9 cellular contexts compared by ENCODE assay signal in genomic region chr11:128695539-128696221, GRCh38. TPM values are rescaled to one million over a fixed set of nuclear protein-coding genes. Genes with fewer than 3 reads are reported as not detected.
DNase-seq lines count a peak whose midpoint lies in the region; ATAC-seq and TF ChIP-seq lines count a peak whose summit lies in the region.
"Had no signal": no experiment of that assay in that cellular context is flagged by ENCODE, and none has a peak within 500 bp of the region (broad histone marks: within the 10 kb centered on the region; RNA-seq: fewer than 3 reads in every experiment).

No MANE protein-coding gene starts in this region.

- no TSS peak for BruUV-seq in Panc1 (replicated peaks; lab: Mats Ljungman, UMichigan)

- H3K27me3 Mint-ChIP-seq in naive thymus-derived CD4-positive, alpha-beta T cell, result peaks cover 0 to 22% (median 0%) of the 10 kb centered on the region in 5 donors

- H3K9me3 ChIP-seq in Panc1 (ENCODE audit: control insufficient read depth, insufficient read depth, low read depth, low read length), result no peaks in the 10 kb centered on the region
- no peaks in the 10 kb centered on the region for H3K9me3 ChIP-seq in naive thymus-derived CD4-positive, alpha-beta T cell (ENCODE audit: control insufficient read depth in 2 of 3, low read length in 3 of 3)

- peak overlapping the region; percentile 40 to 63; a peak in 1 of 4 replicates for H3K4me3 ChIP-seq in Panc1 (ENCODE audit: low read depth in 2 of 2, low read length in 2 of 2)
- H3K4me3 ChIP-seq in dorsolateral prefrontal cortex, result peak overlapping the region in 57 of 59 donors; percentile 5 to 69 (median 52)
- peak overlapping the region; percentile 82 for H3K4me3 ChIP-seq in naive thymus-derived CD4-positive, alpha-beta T cell (ENCODE audit: low read length)

- intact Hi-C loops in Panc1 (cut with micrococcal nuclease; ENCODE audit: unreplicated experiment), result no loop called here
- intact Hi-C loops in dorsolateral prefrontal cortex (cut with DNase I), result no loop called here
- intact Hi-C loops in naive thymus-derived CD4-positive, alpha-beta T cell (cut with micrococcal nuclease), result loop anchor here (1.0 to 5.0 kb wide), 11 partner anchors 9 to 405 kb away; no protein-coding TSS in a partner anchor

- peak; percentile 59 for DNase-seq in ELR (ENCODE audit: low read depth)
- DNase-seq in Panc1 (ENCODE audit: low read depth, low spot score), result no peak
- DNase-seq in dorsolateral prefrontal cortex, result peak in 1 of 10 donors; percentile 40
- DNase-seq in naive thymus-derived CD4-positive, alpha-beta T cell, result peak in 7 of 9 donors; percentile 39 to 63 (median 52)
- DNase-seq in NCI-H2171 (lab: John Stamatoyannopoulos, UW), result no peak
- no peak for DNase-seq in T-helper 9 cell
- no peak for DNase-seq in epidermal melanocyte (ENCODE audit: insufficient read length, low spot score)

- peaks cover under 1 to 42% (median 13%) of the 10 kb centered on the region in 5 donors for H3K36me3 Mint-ChIP-seq in naive thymus-derived CD4-positive, alpha-beta T cell

- no peak for TF ChIP-seq CTCF in Panc1 (IDR thresholded peaks at IDR 0.05)
- TF ChIP-seq CTCF in dorsolateral prefrontal cortex (IDR thresholded peaks at IDR 0.05 in 54 of 56, conservative IDR thresholded peaks at IDR 0.05 in 2 of 56; ENCODE audit: low read depth in 1 of 56, partially characterized antibody in 56 of 56), result no peak

- CTCF ChIA-PET in Panc1 (lab: Charles Lee), result no interaction called here
- CTCF ChIA-PET in naive thymus-derived CD4-positive, alpha-beta T cell (lab: Charles Lee), result interaction anchor here (0.6 to 1.4 kb wide), 6 partner anchors 23 to 135 kb away, joined by 3 to 7 read pairs (median 4); no protein-coding TSS in a partner anchor

- H3K4me1 Mint-ChIP-seq in naive thymus-derived CD4-positive, alpha-beta T cell, result peaks cover 53 to 75% (median 67%) of the 10 kb centered on the region in 7 donors

- H3K27ac Mint-ChIP-seq in naive thymus-derived CD4-positive, alpha-beta T cell, result peak overlapping the region; percentile 72 to 96 (median 94)

- H3K4me1 ChIP-seq in Panc1 (ENCODE audit: control insufficient read depth, insufficient read depth, low read length), result no peaks in the 10 kb centered on the region; the same call in 1 of the 2 replicates
- H3K4me1 ChIP-seq in naive thymus-derived CD4-positive, alpha-beta T cell (ENCODE audit: control insufficient read depth in 2 of 2, insufficient read depth in 2 of 2, low read length in 2 of 2), result peaks cover 45 to 53% of the 10 kb centered on the region in 2 donors

- peaks cover 0 to 13% (median 0%) of the 10 kb centered on the region in 11 donors for H3K9me3 Mint-ChIP-seq in naive thymus-derived CD4-positive, alpha-beta T cell

- H3K36me3 ChIP-seq in Panc1 (ENCODE audit: control insufficient read depth, insufficient read depth, low read length), result no peaks in the 10 kb centered on the region
- peaks cover 0 to 11% (median 3%) of the 10 kb centered on the region in 3 experiments for H3K36me3 ChIP-seq in naive thymus-derived CD4-positive, alpha-beta T cell (ENCODE audit: control insufficient read depth in 2 of 3, insufficient read depth in 3 of 3, low read length in 3 of 3)

- peak overlapping the region; percentile 89 to 99 (median 96) for H3K4me3 Mint-ChIP-seq in naive thymus-derived CD4-positive, alpha-beta T cell

- in situ Hi-C loops in Panc1 (cut with HindIII; ENCODE audit: low pct_unique_long_range_greater_than_20kb, low sequenced_read_pairs), result no loop called here

- H3K27me3 ChIP-seq in Panc1 (ENCODE audit: control insufficient read depth, insufficient read depth, low read length), result peaks cover 47% of the 10 kb centered on the region
- H3K27me3 ChIP-seq in dorsolateral prefrontal cortex, result peaks cover 0 to 90% (median 60%) of the 10 kb centered on the region in 45 donors
- no peaks in the 10 kb centered on the region for H3K27me3 ChIP-seq in naive thymus-derived CD4-positive, alpha-beta T cell (ENCODE audit: control insufficient read depth in 2 of 2, insufficient read depth in 2 of 2, low read length in 2 of 2)

- POLR2A ChIA-PET in Panc1 (lab: Charles Lee), result no interaction called here
- POLR2A ChIA-PET in naive thymus-derived CD4-positive, alpha-beta T cell (lab: Charles Lee), result interaction anchor here (0.6 to 3.5 kb wide), 19 partner anchors 9 to 243 kb away, joined by 3 to 56 read pairs (median 4); no protein-coding TSS in a partner anchor

- peak; percentile 32 for ATAC-seq in GM21825 (IDR thresholded peaks at IDR 0.05; ENCODE audit: unreplicated experiment)
- no peak for ATAC-seq in Panc1
- peak; percentile 75 for ATAC-seq in naive thymus-derived CD4-positive, alpha-beta T cell

- H3K27ac ChIP-seq in Panc1 (ENCODE audit: low read length) (no peak overlapping the region), dorsolateral prefrontal cortex (peak overlapping the region in 49 of 59 donors; percentile 1 to 88 (median 70))
- H3K27ac ChIP-seq in naive thymus-derived CD4-positive, alpha-beta T cell (ENCODE audit: low read depth, low read length), result peak overlapping the region; percentile 86

RNA-seq across cellular contexts. Expression of gene FLI1, which starts 1.8 kb away (rescaled TPM):
- total RNA-seq in Panc1 (2021; ENCODE audit: unreplicated experiment) (1.5 TPM), dorsolateral prefrontal cortex (10 to 100 TPM in 47 of 120 experiments, 1 to 10 TPM in 73; 2.8 to 26.0 (median 9.3) TPM)
- 1.6 TPM for polyA plus RNA-seq in Panc1 (2012; ENCODE audit: insufficient read length)
- total RNA-seq in naive thymus-derived CD4-positive, alpha-beta T cell, result 100 to 1,000 TPM in 1 of 5 experiments, 10 to 100 TPM in 4; 80.8 to 108 (median 89.3) TPM
- 10 to 100 TPM; 52.1 to 53.8 TPM for polyA plus RNA-seq in naive thymus-derived CD4-positive, alpha-beta T cell
- total RNA-seq: NCI-H460 had no signal

Comparison
In these comparisons a context has a peak if more than half of its experiments do, and no peak if none do; other contexts are left out.
1. DNase-seq: peak in ELR (single experiment) and naive thymus-derived CD4-positive, alpha-beta T cell (7 of 9); none in Panc1 (single experiment), NCI-H2171 (single experiment), T-helper 9 cell (single experiment) and epidermal melanocyte (single experiment).
2. intact Hi-C loops: an anchor here in naive thymus-derived CD4-positive, alpha-beta T cell (1.0 to 5.0 kb wide); none called in Panc1 and dorsolateral prefrontal cortex.
3. Peak in every context shown above with its lines, with median percentiles within 50 percentile points of each other: H3K4me3 ChIP-seq.